ENCODE assay signal across 8 cellular contexts in genomic region chr19:1039646-1040475, GRCh38. TPM values are rescaled to one million over a fixed set of nuclear protein-coding genes. Genes with fewer than 3 reads are reported as not detected.
A peak's percentile ranks its signal among the peaks of the same experiment; 100 is the strongest.
DNase-seq lines count a peak whose midpoint lies in the region; ATAC-seq and TF ChIP-seq lines count a peak whose summit lies in the region.

TSS of gene ABCA7 (plus strand) at chr19:1040107. CDS start at chr19:1041362, 1,255 bp downstream.

- peak within 1 kb of the TSS; percentile 88 for H3K4me3 Mint-ChIP-seq in activated naive CD8-positive, alpha-beta T cell treated with anti-CD3 and anti-CD28 coated beads for 36 hours

- intact Hi-C loops in Right ventricle myocardium inferior (cut with DNase I): loop anchor here (5.0 kb wide), 1 partner anchor 57 kb away; the partner anchor contains the start of gene POLR2E
- intact Hi-C loops in ovary (cut with DNase I): no loop called here
- intact Hi-C loops in thyroid gland (cut with DNase I): no loop called here

- no peaks in the 10 kb centered on the region for H3K27me3 Mint-ChIP-seq in activated naive CD8-positive, alpha-beta T cell treated with anti-CD3 and anti-CD28 coated beads for 36 hours

- H3K9me2 ChIP-seq in SU-DHL-6 (replicated peaks; ENCODE audit: insufficient read depth, low read length): no peaks in the 10 kb centered on the region

- H3K9ac ChIP-seq in SU-DHL-6 (ENCODE audit: low read length): peak within 1 kb of the TSS; percentile 82

- H3K36me3 ChIP-seq in SU-DHL-6 (ENCODE audit: low read length): peaks cover 7% of the 10 kb centered on the region
- H3K36me3 ChIP-seq in ovary: no peaks in the 10 kb centered on the region
- peaks cover 0 to 6% of the 10 kb centered on the region in 2 donors for H3K36me3 ChIP-seq in thyroid gland

- peak; percentile 95 for DNase-seq in GM12864 (ENCODE audit: low read depth)
- DNase-seq in NCI-H1417 (lab: John Stamatoyannopoulos, UW): peak; percentile 99 to 100 (median 100)
- peak; percentile 100 for DNase-seq in activated naive CD8-positive, alpha-beta T cell treated with anti-CD3 and anti-CD28 coated beads for 36 hours
- DNase-seq in Right ventricle myocardium inferior (ENCODE audit: missing footprints): peak; percentile 99
- peak; percentile 97 to 99 (median 97) for DNase-seq in ovary
- peak; percentile 99 for DNase-seq in thyroid gland

- peaks cover 13% of the 10 kb centered on the region for H3K4me1 ChIP-seq in ovary (ENCODE audit: insufficient read depth)
- peaks cover 10 to 29% of the 10 kb centered on the region in 2 donors for H3K4me1 ChIP-seq in thyroid gland

- no peaks in the 10 kb centered on the region for H3K9me3 Mint-ChIP-seq in activated naive CD8-positive, alpha-beta T cell treated with anti-CD3 and anti-CD28 coated beads for 36 hours

- H3K4me1 Mint-ChIP-seq in activated naive CD8-positive, alpha-beta T cell treated with anti-CD3 and anti-CD28 coated beads for 36 hours: peaks cover 49% of the 10 kb centered on the region

- peak; percentile 81 for ATAC-seq in HG02759 (IDR thresholded peaks at IDR 0.05; ENCODE audit: unreplicated experiment)
- ATAC-seq in Right ventricle myocardium inferior: peak; percentile 96

- peak within 1 kb of the TSS; percentile 86 for H3K4me3 ChIP-seq in GM12864 (ENCODE audit: low read depth, low read length)
- H3K4me3 ChIP-seq in SU-DHL-6 (ENCODE audit: insufficient read depth, low read length, poor library complexity, severe bottlenecking): peak within 1 kb of the TSS; percentile 93
- peak within 1 kb of the TSS; percentile 42 for H3K4me3 ChIP-seq in ovary
- H3K4me3 ChIP-seq in thyroid gland (replicated peaks in 1 of 3): peak within 1 kb of the TSS in 2 of 3 donors; percentile 35 to 44

- H3K27ac ChIP-seq in SU-DHL-6 (ENCODE audit: low read depth, low read length) (peak within 1 kb of the TSS; percentile 95), ovary (no peak within 1 kb of the TSS), thyroid gland (peak within 1 kb of the TSS in 1 of 3 donors; percentile 18)

- H3K9me3 ChIP-seq in SU-DHL-6 (ENCODE audit: insufficient read depth, low read length) (no peaks in the 10 kb centered on the region), ovary (no peaks in the 10 kb centered on the region), thyroid gland (no peaks in the 10 kb centered on the region)

- TF ChIP-seq CTCF in GM12864 (IDR thresholded peaks at IDR 0.05; ENCODE audit: low read depth, low read length, missing control alignments) (no peak), SU-DHL-6 (IDR thresholded peaks at IDR 0.05; ENCODE audit: insufficient read depth, low read length, poor library complexity, severe bottlenecking) (no peak), ovary (IDR thresholded peaks at IDR 0.05) (no peak), thyroid gland (IDR thresholded peaks at IDR 0.05) (peak in 1 of 6 experiments; percentile 28)

- 1% methylated on average over 56 of the region's 56 CpGs for WGBS in ovary, 3 donors
- WGBS in thyroid gland, 2 donors: 6 to 8% methylated on average over 16 to 19 of the region's 56 CpGs

- TF ChIP-seq POLR2A in ovary (IDR thresholded peaks at IDR 0.05) (no peak), thyroid gland (IDR thresholded peaks at IDR 0.05) (peak; percentile 22 to 87)

- no peaks in the 10 kb centered on the region for H4K20me1 ChIP-seq in SU-DHL-6 (ENCODE audit: low read depth, low read length)

- H3K4me2 ChIP-seq in SU-DHL-6 (ENCODE audit: low read depth, low read length, poor library complexity, severe bottlenecking): peak within 1 kb of the TSS; percentile 83

- H3K27me3 ChIP-seq in SU-DHL-6 (ENCODE audit: low read length): no peaks in the 10 kb centered on the region
- peaks cover 5% of the 10 kb centered on the region for H3K27me3 ChIP-seq in ovary
- no peaks in the 10 kb centered on the region for H3K27me3 ChIP-seq in thyroid gland

- no peak for TF ChIP-seq EP300 in ovary (IDR thresholded peaks at IDR 0.05)

- peak within 1 kb of the TSS; percentile 25 for H2AFZ ChIP-seq in SU-DHL-6 (ENCODE audit: low read depth, low read length, severe bottlenecking)

- peaks cover 36% of the 10 kb centered on the region for H3F3A ChIP-seq in SU-DHL-6 (ENCODE audit: insufficient read depth)

- H3K27ac Mint-ChIP-seq in activated naive CD8-positive, alpha-beta T cell treated with anti-CD3 and anti-CD28 coated beads for 36 hours: peak within 1 kb of the TSS; percentile 77

- peaks cover 24% of the 10 kb centered on the region for H3K36me3 Mint-ChIP-seq in activated naive CD8-positive, alpha-beta T cell treated with anti-CD3 and anti-CD28 coated beads for 36 hours

- H3K79me2 ChIP-seq in SU-DHL-6 (ENCODE audit: insufficient read depth, low read length): peaks cover 13% of the 10 kb centered on the region

RNA-seq across cellular contexts. Expression of gene ABCA7, which starts in this region (rescaled TPM):
- total RNA-seq in activated naive CD8-positive, alpha-beta T cell treated with anti-CD3 and anti-CD28 coated beads for 36 hours: 10 to 100 TPM in 1 of 2 experiments, 1 to 10 TPM in 1; 9.8 to 11.2 TPM
- total RNA-seq in Right ventricle myocardium inferior: 7.7 TPM
- 10 to 100 TPM in 1 of 7 donors, 1 to 10 TPM in 6; 1.5 to 10.5 (median 2.6) TPM for total RNA-seq in ovary
- 1 to 10 TPM; 1.4 to 1.9 TPM for polyA plus RNA-seq in ovary
- 10 to 100 TPM; 15.5 to 58.7 (median 29.8) TPM for total RNA-seq in thyroid gland

Comparison
In these comparisons a context has a peak if more than half of its experiments do, and no peak if none do; other contexts are left out.
1. H3K4me3 ChIP-seq: peak in every context shown above with its lines; median percentile 93 in SU-DHL-6; 86 in GM12864; 42 in ovary; 40 in thyroid gland.